In the genomic region with DNA sequence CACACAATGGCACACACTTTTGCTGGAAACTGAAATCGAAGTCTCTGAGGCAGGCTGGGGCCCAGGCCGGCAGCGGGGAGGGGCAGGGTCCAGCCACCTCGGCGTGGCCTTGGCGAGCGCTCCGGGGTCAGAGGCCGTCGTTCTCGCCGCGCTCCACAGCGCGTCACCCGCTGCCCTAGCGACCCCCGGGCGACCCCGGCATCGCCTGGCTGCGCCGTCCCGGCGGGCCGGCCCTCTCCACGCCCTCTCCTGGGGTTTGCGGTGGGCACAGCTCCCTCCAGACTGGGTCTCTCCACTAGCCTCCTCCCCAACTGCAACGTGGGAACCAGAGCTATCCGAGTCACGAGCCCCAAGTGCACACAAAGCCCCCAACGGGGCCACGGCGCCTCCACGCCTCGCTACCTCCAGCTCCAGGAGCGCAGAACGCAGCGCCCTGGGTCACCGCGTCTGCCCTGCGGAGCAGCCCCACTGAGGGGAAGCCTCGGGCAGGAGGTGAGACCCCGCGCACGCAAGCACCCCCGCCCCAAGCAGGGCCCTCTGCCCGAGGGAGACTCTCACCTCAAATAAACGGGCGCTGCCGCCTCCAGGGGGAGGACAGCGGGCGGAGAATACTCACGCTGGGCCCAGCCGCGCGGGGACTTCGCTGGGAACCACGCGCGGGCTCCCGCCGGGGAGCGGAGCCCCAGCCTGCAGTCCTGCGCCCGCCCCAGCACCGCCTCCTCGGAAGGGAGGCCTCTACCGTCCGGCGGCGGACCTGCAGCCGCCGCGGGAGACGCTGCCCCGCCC, we compare ENCODE assay signal across 8 cellular contexts.
A peak's percentile ranks its signal among the peaks of the same experiment; 100 is the strongest.
DNase-seq lines count a peak whose midpoint lies in the region; ATAC-seq lines count a peak whose summit lies in the region.

No MANE protein-coding gene starts in this region.

- H3K9ac ChIP-seq in duodenal mucosa (ENCODE audit: low read depth in 1 of 2, low read length in 2 of 2) = peak overlapping the region; percentile 46 to 66

- peak; percentile 94 for ATAC-seq in GM18519 (IDR thresholded peaks at IDR 0.05; ENCODE audit: low FRiP score, unreplicated experiment)
- ATAC-seq in HG03060 (IDR thresholded peaks at IDR 0.05; ENCODE audit: low read depth, unreplicated experiment) = peak; percentile 54

- no peaks in the 10 kb centered on the region for H3K9me3 ChIP-seq in duodenal mucosa (ENCODE audit: control insufficient read depth in 1 of 2, low read length in 2 of 2)

- no peaks in the 10 kb centered on the region for H3K36me3 ChIP-seq in duodenal mucosa (ENCODE audit: control insufficient read depth in 1 of 2, insufficient read depth in 2 of 2, low read length in 2 of 2)

- DNase-seq in A172 (ENCODE audit: low spot score) = peak; percentile 13
- DNase-seq in NCI-H2196 (lab: John Stamatoyannopoulos, UW; ENCODE audit: unreplicated experiment) = peak; percentile 86
- DNase-seq in activated CD4-positive, alpha-beta T cell treated with anti-CD3 and anti-CD28 coated beads, Interleukin-2, amount 50 U/mL, for 1 hour = peak; percentile 66
- peak; percentile 74 to 76 for DNase-seq in lung microvascular endothelial cell (ENCODE audit: low read depth in 2 of 2)
- DNase-seq in stimulated activated CD4-positive, alpha-beta T cell treated with anti-CD3 and anti-CD28 coated beads, TNF-alpha, amount 100 ng/mL, for 24 hours (ENCODE audit: low read depth in 3 of 3) = peak; percentile 48 to 74 (median 63)

- H3K27me3 ChIP-seq in duodenal mucosa (ENCODE audit: control insufficient read depth in 1 of 2, insufficient read depth in 2 of 2, low read length in 2 of 2) = peaks cover 0 to 31% of the 10 kb centered on the region in 2 donors

- H3K27ac ChIP-seq in duodenal mucosa (ENCODE audit: low read depth, low read length) = no peak overlapping the region

- peak overlapping the region; percentile 71 to 88 for H3K4me3 ChIP-seq in duodenal mucosa (ENCODE audit: low read depth in 1 of 2, low read length in 2 of 2)

- peaks cover 8 to 15% of the 10 kb centered on the region in 2 donors for H3K4me1 ChIP-seq in duodenal mucosa (ENCODE audit: control insufficient read depth in 1 of 2, insufficient read depth in 2 of 2, low read length in 2 of 2)

Comparison
In these comparisons a context has a peak if more than half of its experiments do, and no peak if none do; other contexts are left out.
1. DNase-seq: peak in every context shown above with its lines; median percentile 86 in NCI-H2196; 75 in lung microvascular endothelial cell; 66 in activated CD4-positive, alpha-beta T cell treated with anti-CD3 and anti-CD28 coated beads, Interleukin-2, amount 50 U/mL, for 1 hour; 63 in stimulated activated CD4-positive, alpha-beta T cell treated with anti-CD3 and anti-CD28 coated beads, TNF-alpha, amount 100 ng/mL, for 24 hours; 13 in A172.